8 cellular contexts compared by ENCODE assay signal in genomic region chr9:19049872-19050636, GRCh38. TPM values are rescaled to one million over a fixed set of nuclear protein-coding genes. Genes with fewer than 3 reads are reported as not detected.
DNase-seq lines count a peak whose midpoint lies in the region; ATAC-seq lines count a peak whose summit lies in the region.

No MANE protein-coding gene starts in this region.

- H3K4me3 ChIP-seq in NT2/D1 (ENCODE audit: insufficient read length, low read depth) = peak overlapping the region; percentile 94

- DNase-seq in NCI-H82 (lab: John Stamatoyannopoulos, UW) = peak; percentile 36
- DNase-seq in NCI-H82 treated with DMSO at 0.1 percent for 48 hours (lab: John Stamatoyannopoulos, UW; ENCODE audit: unreplicated experiment) = no peak
- no peak for DNase-seq in NT2/D1 (ENCODE audit: low read depth, low spot score)
- DNase-seq in caudate nucleus (lab: John Stamatoyannopoulos, UW) = peak in 21 of 61 donors; percentile 26 to 78 (median 59)
- no peak for DNase-seq in left lobe of liver (ENCODE audit: low spot score)
- peak; percentile 15 to 17 for DNase-seq in stimulated activated naive CD8-positive, alpha-beta T cell treated with anti-CD3 and anti-CD28 coated beads, Interleukin-15, amount 100 ng/mL, for 72 hours
- no peak for DNase-seq in NCI-H510A (lab: John Stamatoyannopoulos, UW)

- H3K4me1 ChIP-seq in NT2/D1 (ENCODE audit: insufficient read depth, insufficient read length) = no peaks in the 10 kb centered on the region

- H3K27ac Mint-ChIP-seq in stimulated activated naive CD8-positive, alpha-beta T cell treated with anti-CD3 and anti-CD28 coated beads, Interleukin-15, amount 100 ng/mL, for 72 hours = peak overlapping the region; percentile 95 to 97

- peak overlapping the region; percentile 98 for H3K27ac ChIP-seq in caudate nucleus (ENCODE audit: low read depth, low read length)

- peaks cover 34% of the 10 kb centered on the region for H3K4me1 Mint-ChIP-seq in stimulated activated naive CD8-positive, alpha-beta T cell treated with anti-CD3 and anti-CD28 coated beads, Interleukin-15, amount 100 ng/mL, for 72 hours

- peaks cover 3% of the 10 kb centered on the region for H3K36me3 ChIP-seq in NT2/D1 (ENCODE audit: insufficient read depth, insufficient read length, low read length)

- H3K27me3 Mint-ChIP-seq in stimulated activated naive CD8-positive, alpha-beta T cell treated with anti-CD3 and anti-CD28 coated beads, Interleukin-15, amount 100 ng/mL, for 72 hours = no peaks in the 10 kb centered on the region

- ATAC-seq in left lobe of liver (peak; percentile 2), GM18519 (IDR thresholded peaks at IDR 0.05; ENCODE audit: low FRiP score, unreplicated experiment) (no peak)
- ATAC-seq in stimulated activated naive CD8-positive, alpha-beta T cell treated with anti-CD3 and anti-CD28 coated beads, Interleukin-15, amount 100 ng/mL, for 72 hours = no peak

- no peaks in the 10 kb centered on the region for H3K27me3 ChIP-seq in NT2/D1 (ENCODE audit: insufficient read depth, insufficient read length)

- H3K9me3 ChIP-seq in NT2/D1 (ENCODE audit: insufficient read depth, low read length) = no peaks in the 10 kb centered on the region

- H3K4me3 Mint-ChIP-seq in stimulated activated naive CD8-positive, alpha-beta T cell treated with anti-CD3 and anti-CD28 coated beads, Interleukin-15, amount 100 ng/mL, for 72 hours = peak overlapping the region; percentile 87 to 95

- H3K9me3 Mint-ChIP-seq in stimulated activated naive CD8-positive, alpha-beta T cell treated with anti-CD3 and anti-CD28 coated beads, Interleukin-15, amount 100 ng/mL, for 72 hours = no peaks in the 10 kb centered on the region

- H3K9ac ChIP-seq in NT2/D1 (ENCODE audit: insufficient read length, low read depth) = peak overlapping the region; percentile 96

RNA-seq across cellular contexts. Expression of gene RRAGA, which starts 0.8 kb away (rescaled TPM):
- total RNA-seq in left lobe of liver = 35.9 TPM

RNA-seq across cellular contexts. Expression of gene SAXO1, which starts 17.0 kb away (rescaled TPM):
- total RNA-seq in left lobe of liver = not detected

RNA-seq across cellular contexts. Expression of gene HAUS6, which starts 52.6 kb away (rescaled TPM):
- total RNA-seq in left lobe of liver = 2.6 TPM

Comparison
In these comparisons a context has a peak if more than half of its experiments do, and no peak if none do; other contexts are left out.
1. DNase-seq: peak in NCI-H82 (single experiment) and stimulated activated naive CD8-positive, alpha-beta T cell treated with anti-CD3 and anti-CD28 coated beads, Interleukin-15, amount 100 ng/mL, for 72 hours (2 of 2); none in NCI-H82 treated with DMSO at 0.1 percent for 48 hours (single experiment), NT2/D1 (single experiment), left lobe of liver (single experiment) and NCI-H510A (single experiment).